In the genomic region with DNA sequence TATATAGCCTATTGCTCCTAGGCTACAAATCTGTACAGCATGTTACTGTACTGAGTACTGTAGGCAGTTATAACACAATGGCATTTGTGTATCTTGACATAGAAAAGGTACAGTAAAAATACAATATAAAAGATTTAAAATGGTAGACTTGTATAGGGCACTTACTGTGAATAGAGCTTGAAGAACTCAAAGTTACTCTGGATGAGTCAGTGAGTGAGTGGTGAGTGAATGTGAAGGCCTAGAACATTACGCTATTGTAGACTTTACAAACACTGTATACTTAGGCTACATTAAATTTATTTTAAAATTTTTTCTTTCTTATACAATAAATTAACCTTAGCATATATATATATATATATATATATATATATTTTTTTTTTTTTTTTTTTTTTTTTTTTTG, we compare ENCODE assay signal across 23 cellular contexts.
"Had no signal": no experiment of that assay in that cellular context is flagged by ENCODE, and none has a peak within 500 bp of the region (broad histone marks: within the 10 kb centered on the region; RNA-seq: fewer than 3 reads in every experiment).

No MANE protein-coding gene starts in this region.

- H3K36me3 Mint-ChIP-seq: T-cell had no signal

- H3K4me1 ChIP-seq: ascending aorta, left ventricle myocardium inferior had no signal

- DNase-seq: activated CD4-positive, alpha-beta T cell treated with anti-CD3 and anti-CD28 coated beads, Interleukin-2, amount 10 ng/mL, durations not matched to agents 24 days and 14 days; activated CD4-positive, CD25-positive, alpha-beta regulatory T cell; activated CD8-positive, alpha-beta T cell treated with anti-CD3 and anti-CD28 coated beads for 36 hours; activated naive CD4-positive, alpha-beta T cell treated with anti-CD3 and anti-CD28 coated beads for 36 hours; activated T-cell treated with anti-CD3 and anti-CD28 coated beads, Interleukin-2, amount 50 U/mL, for 24 hours; dermis blood vessel endothelial cell; effector memory CD4-positive, alpha-beta T cell; gastrocnemius medialis; heart right ventricle; kidney glomerular epithelial cell; left ventricle myocardium inferior; nephron progenitor cell; nucleus accumbens; retina; stimulated activated CD4-positive, alpha-beta T cell treated with anti-CD3 and anti-CD28 coated beads, Interleukin-12 subunit alpha, Interleukin-12 subunit beta, amount 100 ng/mL, for 4 hours; stimulated activated CD4-positive, alpha-beta T cell treated with anti-CD3 and anti-CD28 coated beads, Interleukin-1b, Interleukin-23, amount 100 ng/mL, for 48 hours; stimulated activated CD8-positive, alpha-beta memory T cell treated with anti-CD3 and anti-CD28 coated beads, Interleukin-4, amount 100 ng/mL, for 48 hours; stimulated activated naive CD4-positive, alpha-beta T cell treated with Interleukin-2 at 50 U/mL for 16 hours; T-cell; T-helper 9 cell; tibial artery had no signal

- H3K4me3 ChIP-seq: ascending aorta, gastrocnemius medialis, heart right ventricle, left ventricle myocardium inferior, tibial artery had no signal

- H3K9me3 Mint-ChIP-seq: activated CD4-positive, alpha-beta T cell treated with anti-CD3 and anti-CD28 coated beads, Interleukin-2, amount 10 ng/mL, durations not matched to agents 24 days and 14 days; activated CD8-positive, alpha-beta T cell treated with anti-CD3 and anti-CD28 coated beads for 36 hours; activated naive CD4-positive, alpha-beta T cell treated with anti-CD3 and anti-CD28 coated beads for 36 hours; activated T-cell treated with anti-CD3 and anti-CD28 coated beads, Interleukin-2, amount 50 U/mL, for 24 hours; activated T-helper 2 cell treated with anti-CD3 and anti-CD28 coated beads, Interferon-gamma antibody, Interleukin-2, Interleukin-4, amounts not matched to agents 10 μg/mL and 5 μg/mL and 100 μg/mL, durations not matched to agents 14 hours and 24 hours and 36 hours; nephron progenitor cell; T-cell had no signal

- H3K4me3 Mint-ChIP-seq: activated CD4-positive, alpha-beta T cell treated with anti-CD3 and anti-CD28 coated beads, Interleukin-2, amount 10 ng/mL, durations not matched to agents 24 days and 14 days; activated CD8-positive, alpha-beta T cell treated with anti-CD3 and anti-CD28 coated beads for 36 hours; activated naive CD4-positive, alpha-beta T cell treated with anti-CD3 and anti-CD28 coated beads for 36 hours; activated T-cell treated with anti-CD3 and anti-CD28 coated beads, Interleukin-2, amount 50 U/mL, for 24 hours; nephron progenitor cell; T-cell had no signal

- H3K9me3 ChIP-seq: ascending aorta, gastrocnemius medialis, heart right ventricle, left ventricle myocardium inferior, tibial artery had no signal

- H3K27ac ChIP-seq: ascending aorta, gastrocnemius medialis, heart right ventricle, left ventricle myocardium inferior, tibial artery had no signal

- H3K27me3 ChIP-seq: ascending aorta, gastrocnemius medialis, tibial artery had no signal

- H3K36me3 ChIP-seq: ascending aorta, gastrocnemius medialis, heart right ventricle, left ventricle myocardium inferior, tibial artery had no signal

- H3K4me1 Mint-ChIP-seq: activated CD4-positive, alpha-beta T cell treated with anti-CD3 and anti-CD28 coated beads, Interleukin-2, amount 10 ng/mL, durations not matched to agents 24 days and 14 days had no signal

- H3K27ac Mint-ChIP-seq: activated CD4-positive, alpha-beta T cell treated with anti-CD3 and anti-CD28 coated beads, Interleukin-2, amount 10 ng/mL, durations not matched to agents 24 days and 14 days; activated CD8-positive, alpha-beta T cell treated with anti-CD3 and anti-CD28 coated beads for 36 hours; activated naive CD4-positive, alpha-beta T cell treated with anti-CD3 and anti-CD28 coated beads for 36 hours; activated T-cell treated with anti-CD3 and anti-CD28 coated beads, Interleukin-2, amount 50 U/mL, for 24 hours; activated T-helper 2 cell treated with anti-CD3 and anti-CD28 coated beads, Interferon-gamma antibody, Interleukin-2, Interleukin-4, amounts not matched to agents 10 μg/mL and 5 μg/mL and 100 μg/mL, durations not matched to agents 14 hours and 24 hours and 36 hours; nephron progenitor cell; T-cell had no signal

- ATAC-seq: activated CD8-positive, alpha-beta T cell treated with anti-CD3 and anti-CD28 coated beads for 36 hours; gastrocnemius medialis; heart right ventricle; T-cell had no signal
